Comparison of ENCODE assay signal across 31 cellular contexts in the genomic region with DNA sequence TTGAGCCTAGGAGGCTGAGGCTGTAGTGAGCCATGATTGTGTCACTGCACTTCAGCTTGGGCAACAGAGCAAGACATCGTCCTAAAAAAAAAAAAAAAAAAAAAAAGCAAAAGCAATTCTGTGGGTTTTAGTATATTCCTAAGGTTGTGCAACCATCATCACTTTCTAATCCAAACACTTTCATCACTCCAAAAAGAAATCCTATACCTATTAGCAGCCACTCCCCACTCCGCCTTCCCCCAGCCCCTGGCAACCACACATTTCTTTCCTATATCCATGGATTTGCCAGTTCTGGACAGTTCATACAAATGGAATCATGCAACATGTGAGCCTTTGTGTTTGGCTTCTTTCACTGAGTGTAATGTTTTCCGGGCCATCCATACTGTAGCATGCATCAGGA. TPM values are rescaled to one million over a fixed set of nuclear protein-coding genes. Genes with fewer than 3 reads are reported as not detected.
"Had no signal": no experiment of that assay in that cellular context is flagged by ENCODE, and none has a peak within 500 bp of the region (broad histone marks: within the 10 kb centered on the region; RNA-seq: fewer than 3 reads in every experiment).

No MANE protein-coding gene starts in this region.

- H3K4me1 Mint-ChIP-seq: naive B cell; stimulated activated memory B cell treated with anti-CD40 and anti-IgM and Interleukin-4, amounts not matched to agents 10 μg/mL and 1 μg/mL and 100 μg/mL, for 72 hours; T-cell had no signal

- H3K4me1 ChIP-seq: gastroesophageal sphincter, heart left ventricle, lower lobe of right lung, parathyroid adenoma, stomach, transverse colon had no signal

- DNase-seq: activated CD4-positive, alpha-beta T cell treated with anti-CD3 and anti-CD28 coated beads for 1 hour; activated CD4-positive, alpha-beta T cell treated with anti-CD3 and anti-CD28 coated beads, Interleukin-2, amount 50 U/mL, for 1 hour; activated naive CD8-positive, alpha-beta T cell treated with anti-CD3 and anti-CD28 coated beads for 36 hours; activated T-cell treated with anti-CD3 and anti-CD28 coated beads, Interleukin-2, amount 50 U/mL, for 1 hour; amygdala; cerebellar nuclear complex; cortex of kidney; effector CD4-positive, alpha-beta T cell; heart left ventricle; left colon; lower lobe of right lung; naive B cell; nucleus accumbens; right cardiac atrium; stimulated activated CD4-positive, alpha-beta T cell treated with anti-CD3 and anti-CD28 coated beads, Interleukin-12 subunit alpha, Interleukin-12 subunit beta, amount 100 ng/mL, for 4 hours; stomach; T-cell; transverse colon had no signal

- H3K36me3 ChIP-seq: gastroesophageal sphincter, heart left ventricle, lower lobe of right lung, stomach, transverse colon had no signal

- H3K36me3 Mint-ChIP-seq: activated naive CD8-positive, alpha-beta T cell treated with anti-CD3 and anti-CD28 coated beads for 36 hours; naive B cell; stimulated activated memory B cell treated with anti-CD40 and anti-IgM and Interleukin-4, amounts not matched to agents 10 μg/mL and 1 μg/mL and 100 μg/mL, for 72 hours; T-cell had no signal

- H3K27ac ChIP-seq: gastroesophageal sphincter, heart left ventricle, lower lobe of right lung, parathyroid adenoma, stomach, transverse colon, VCaP had no signal

- H2AFZ ChIP-seq: parathyroid adenoma had no signal

- H3K4me3 Mint-ChIP-seq: activated naive CD8-positive, alpha-beta T cell treated with anti-CD3 and anti-CD28 coated beads for 36 hours; naive B cell; stimulated activated memory B cell treated with anti-CD40 and anti-IgM and Interleukin-4, amounts not matched to agents 10 μg/mL and 1 μg/mL and 100 μg/mL, for 72 hours; T-cell; T-helper 2 cell treated with Interferon-gamma antibody and Interleukin-4, amounts not matched to agents 5 μg/mL and 100 μg/mL, for 36 hours had no signal

- H3K9me3 Mint-ChIP-seq: naive B cell; T-cell; T-helper 2 cell treated with Interferon-gamma antibody and Interleukin-4, amounts not matched to agents 5 μg/mL and 100 μg/mL, for 36 hours had no signal

- H3K4me3 ChIP-seq: gastroesophageal sphincter, heart left ventricle, lower lobe of right lung, stomach, transverse colon had no signal

- H3K9me3 ChIP-seq: gastroesophageal sphincter, heart left ventricle, lower lobe of right lung, stomach, transverse colon had no signal

- H3K27ac Mint-ChIP-seq: activated naive CD8-positive, alpha-beta T cell treated with anti-CD3 and anti-CD28 coated beads for 36 hours; stimulated activated memory B cell treated with anti-CD40 and anti-IgM and Interleukin-4, amounts not matched to agents 10 μg/mL and 1 μg/mL and 100 μg/mL, for 72 hours; T-cell; T-helper 2 cell treated with Interferon-gamma antibody and Interleukin-4, amounts not matched to agents 5 μg/mL and 100 μg/mL, for 36 hours had no signal

- H3K9ac ChIP-seq: parathyroid adenoma had no signal

- ATAC-seq: gastroesophageal sphincter; heart left ventricle; left colon; lower lobe of right lung; right cardiac atrium; stimulated activated memory B cell treated with anti-CD40 and anti-IgM and Interleukin-4, amounts not matched to agents 10 μg/mL and 1 μg/mL and 100 μg/mL, for 72 hours; T-cell had no signal

RNA-seq across cellular contexts. Expression of gene ZAN, which starts 20.4 kb away (rescaled TPM):
- total RNA-seq: activated naive CD8-positive, alpha-beta T cell treated with anti-CD3 and anti-CD28 coated beads for 36 hours; epithelial cell of proximal tubule; fibroblast of lung; gastroesophageal sphincter; heart left ventricle; left colon; lower lobe of right lung; mesenteric fat pad; mucosa of gallbladder; pulmonary artery endothelial cell; right cardiac atrium; skeletal muscle tissue; stomach; T-cell; temporal lobe; transverse colon had no signal
- polyA plus RNA-seq: fibroblast of lung, heart left ventricle, neural cell, right cardiac atrium, stomach had no signal

RNA-seq across cellular contexts. Expression of gene EPO, which starts 33.5 kb away (rescaled TPM):
- total RNA-seq: activated naive CD8-positive, alpha-beta T cell treated with anti-CD3 and anti-CD28 coated beads for 36 hours; epithelial cell of proximal tubule; fibroblast of lung; gastroesophageal sphincter; heart left ventricle; left colon; lower lobe of right lung; mesenteric fat pad; mucosa of gallbladder; pulmonary artery endothelial cell; right cardiac atrium; skeletal muscle tissue; stomach; T-cell; temporal lobe; transverse colon had no signal
- polyA plus RNA-seq: fibroblast of lung, heart left ventricle, neural cell, right cardiac atrium, stomach had no signal
